ENCODE assay signal across 9 cellular contexts in genomic region chr1:22522221-22522743, GRCh38. TPM values are rescaled to one million over a fixed set of nuclear protein-coding genes. Genes with fewer than 3 reads are reported as not detected.
"Had no signal": no experiment of that assay in that cellular context is flagged by ENCODE, and none has a peak within 500 bp of the region (broad histone marks: within the 10 kb centered on the region; RNA-seq: fewer than 3 reads in every experiment).

No MANE protein-coding gene starts in this region.

- FAIRE-seq: G401.6, GM12878, GM12891, GM12892, GM18507, GM19239 had no signal

- DNase-seq: GDM1, GF-D8 had no signal

- ATAC-seq: GM12878 had no signal

- H3K4me3 ChIP-seq: GM12878 had no signal

RNA-seq across cellular contexts. Expression of gene EPHA8, which starts 41.0 kb away (rescaled TPM):
- total RNA-seq: G401, GM12878 had no signal
- polyA plus RNA-seq: GM12878 had no signal
